In genomic region chr2:215137741-215138340, GRCh38 we compare ENCODE assay signal across 12 cellular contexts. TPM values are rescaled to one million over a fixed set of nuclear protein-coding genes. Genes with fewer than 3 reads are reported as not detected.
DNase-seq lines count a peak whose midpoint lies in the region; ATAC-seq and TF ChIP-seq lines count a peak whose summit lies in the region.
"Had no signal": no experiment of that assay in that cellular context is flagged by ENCODE, and none has a peak within 500 bp of the region (broad histone marks: within the 10 kb centered on the region; RNA-seq: fewer than 3 reads in every experiment).

No MANE protein-coding gene starts in this region.

- no peak for TF ChIP-seq CTCF in fibroblast of mammary gland (conservative IDR thresholded peaks at IDR 0.05; ENCODE audit: control insufficient read depth, insufficient read depth, low read depth, low read length)

- no peak overlapping the region for H3K4me3 ChIP-seq in fibroblast of mammary gland (ENCODE audit: control insufficient read depth, low read depth, low read length)
- H3K4me3 ChIP-seq: BLaER1, lung had no signal

- ATAC-seq in GM21717 (IDR thresholded peaks at IDR 0.05; ENCODE audit: unreplicated experiment) (peak; percentile 31), left colon (no peak)

- peak; percentile 44 for DNase-seq in A172 (ENCODE audit: low spot score)
- peak; percentile 61 for DNase-seq in NCI-H69 (lab: John Stamatoyannopoulos, UW)
- DNase-seq in fibroblast of mammary gland (ENCODE audit: low read depth): peak; percentile 75
- no peak for DNase-seq in left colon
- no peak for DNase-seq in NCI-H2081 (lab: John Stamatoyannopoulos, UW)
- DNase-seq in iPS-NIHi7 (ENCODE audit: extremely low spot score): no peak
- no peak for DNase-seq in MV-4-11 (lab: John Stamatoyannopoulos, UW)
- DNase-seq: activated CD4-positive, alpha-beta memory T cell treated with anti-CD3 and anti-CD28 coated beads for 36 hours; cortex of kidney had no signal

- intact Hi-C loops in left colon (cut with DNase I, micrococcal nuclease): no loop called here

RNA-seq across cellular contexts. Expression of gene ABCA12, which starts 0.6 kb away (rescaled TPM):
- 0.05 and 0.14 TPM in 2 replicates for total RNA-seq in A172 (2014; rRNA removed; shearing (Covaris generic))
- under 1 TPM; 0.03 to 0.06 TPM for total RNA-seq in left colon
- total RNA-seq: activated CD4-positive, alpha-beta memory T cell treated with anti-CD3 and anti-CD28 coated beads for 36 hours had no signal

Comparison
In these comparisons a context has a peak if more than half of its experiments do, and no peak if none do; other contexts are left out.
1. DNase-seq: peak in A172 (single experiment), NCI-H69 (single experiment) and fibroblast of mammary gland (single experiment); none in left colon (0 of 2), NCI-H2081 (0 of 2), iPS-NIHi7 (single experiment) and MV-4-11 (single experiment).